ENCODE assay signal across 19 cellular contexts in genomic region chr3:126991366-126992200, GRCh38. TPM values are rescaled to one million over a fixed set of nuclear protein-coding genes. Genes with fewer than 3 reads are reported as not detected.
DNase-seq lines count a peak whose midpoint lies in the region; ATAC-seq and TF ChIP-seq lines count a peak whose summit lies in the region.
"Had no signal": no experiment of that assay in that cellular context is flagged by ENCODE, and none has a peak within 500 bp of the region (broad histone marks: within the 10 kb centered on the region; RNA-seq: fewer than 3 reads in every experiment).

No MANE protein-coding gene starts in this region.

- TF ChIP-seq POLR2A in vagina (IDR thresholded peaks at IDR 0.05) (no peak), ovary (IDR thresholded peaks at IDR 0.05) (no peak)

- H4K8ac ChIP-seq in neuronal stem cell (ENCODE audit: low read depth, low read length): peak overlapping the region; percentile 92

- no peak overlapping the region for H3K9ac ChIP-seq in endodermal cell (ENCODE audit: extremely low read depth, low read length, poor library complexity, severe bottlenecking)
- H3K9ac ChIP-seq in neuronal stem cell (ENCODE audit: low read depth, low read length, poor library complexity): peak overlapping the region; percentile 21
- H3K9ac ChIP-seq: BLaER1, GM23248 had no signal

- H3K27ac ChIP-seq in RWPE1 (peak overlapping the region; percentile 52), endodermal cell (ENCODE audit: low read depth, low read length) (no peak overlapping the region), neuronal stem cell (replicated peaks; ENCODE audit: low read length) (no peak overlapping the region), vagina (peak overlapping the region; percentile 51), ovary (no peak overlapping the region)
- H3K27ac ChIP-seq: BLaER1, GM23248, SJSA1 had no signal

- no peak overlapping the region for H4K91ac ChIP-seq in neuronal stem cell (ENCODE audit: low read depth, low read length, poor library complexity)

- H3K23ac ChIP-seq in neuronal stem cell (ENCODE audit: low read depth, low read length, poor library complexity): peak overlapping the region; percentile 43

- H3K14ac ChIP-seq in neuronal stem cell (ENCODE audit: low read length): peak overlapping the region; percentile 82

- H3K4me3 ChIP-seq in endodermal cell (ENCODE audit: low read length): no peak overlapping the region
- no peak overlapping the region for H3K4me3 ChIP-seq in neuronal stem cell (ENCODE audit: low read length in 2 of 2)
- H3K4me3 ChIP-seq in vagina: no peak overlapping the region
- H3K4me3 ChIP-seq in ovary: no peak overlapping the region
- H3K4me3 ChIP-seq: BLaER1, GM23248, K562, MG63, SJSA1 had no signal

- H2BK12ac ChIP-seq in neuronal stem cell (ENCODE audit: low read length): peak overlapping the region; percentile 84

- H3K36me3 Mint-ChIP-seq in endodermal cell (ENCODE audit: low read depth): peaks cover 20% of the 10 kb centered on the region

- POLR2A ChIA-PET in RWPE1 (lab: Yijun Ruan, JAX; ENCODE audit: low non-redundant PET): interaction anchor here (0.6 kb wide), 1 partner anchor 210 kb away, joined by 4 read pairs; no protein-coding TSS in a partner anchor

- 92 to 94% methylated on average over 10 to 24 of the region's 24 CpGs for WGBS in endodermal cell (ENCODE audit: insufficient coverage in 1 of 2, insufficient read length in 1 of 2), 2 experiments
- no CpG with 5 or more reads among the region's 24 CpGs for WGBS in neuronal stem cell (ENCODE audit: extremely low coverage in 2 of 2, insufficient read length in 2 of 2, insufficient replicate concordance in 1 of 2), 2 donors
- WGBS in ovary, 3 donors: 63 to 77% (median 66%) methylated on average over 19 to 24 of the region's 24 CpGs

- peak overlapping the region; percentile 35 for H3K27ac Mint-ChIP-seq in endodermal cell
- H3K27ac Mint-ChIP-seq: CD4-positive, alpha-beta T cell had no signal

- intact Hi-C loops in vagina (cut with DNase I): no loop called here
- intact Hi-C loops in ovary (cut with DNase I): loop anchor here in 1 of 4 donors (10.0 kb wide), 1 partner anchor 553 kb away; no protein-coding TSS in a partner anchor

- no peak overlapping the region for H2BK5ac ChIP-seq in neuronal stem cell (ENCODE audit: low read length)

- no peak overlapping the region for H2BK15ac ChIP-seq in neuronal stem cell (ENCODE audit: low read length)

- no peak overlapping the region for H3K4me3 Mint-ChIP-seq in endodermal cell
- H3K4me3 Mint-ChIP-seq: CD4-positive, alpha-beta T cell had no signal

- H2BK120ac ChIP-seq in neuronal stem cell (ENCODE audit: low read depth, low read length): no peak overlapping the region

- ATAC-seq in GM18858 (IDR thresholded peaks at IDR 0.05; ENCODE audit: unreplicated experiment): no peak
- no peak for ATAC-seq in HG03175 (IDR thresholded peaks at IDR 0.05; ENCODE audit: unreplicated experiment)
- ATAC-seq: K562, Panc1 had no signal

- CTCF ChIA-PET in RWPE1 (lab: Yijun Ruan, JAX): interaction anchor here (0.6 to 1.0 kb wide), 2 partner anchors 11 to 1141 kb away, joined by 3 to 5 read pairs; no protein-coding TSS in a partner anchor

- DNase-seq in RWPE1 (ENCODE audit: low spot score) (no peak), endodermal cell (no peak), neuronal stem cell (ENCODE audit: low spot score) (no peak), vagina (ENCODE audit: extremely low spot score in 2 of 2) (no peak), ovary (no peak)
- DNase-seq: CD4-positive, alpha-beta T cell; COR-L47; DMS79; GM23248; HCEC 1CT; MG63; NCI-H1417; NCI-H2081 treated with DMSO at 0.1 percent for 48 hours had no signal

- H3K27me3 ChIP-seq in endodermal cell (ENCODE audit: control insufficient read depth, insufficient read depth, low read length, poor library complexity, severe bottlenecking) (no peaks in the 10 kb centered on the region), neuronal stem cell (ENCODE audit: control insufficient read depth in 3 of 3, insufficient read depth in 3 of 3, low read depth in 1 of 3, low read length in 3 of 3) (no peaks in the 10 kb centered on the region), vagina (no peaks in the 10 kb centered on the region), ovary (no peaks in the 10 kb centered on the region)
- H3K27me3 ChIP-seq: BLaER1, MG63, SJSA1 had no signal

- no peak overlapping the region for H2AFZ ChIP-seq in neuronal stem cell (ENCODE audit: low read length)
- H2AFZ ChIP-seq: GM23248 had no signal

- TF ChIP-seq EP300 in ovary (IDR thresholded peaks at IDR 0.05): no peak

- H2AK5ac ChIP-seq in neuronal stem cell (ENCODE audit: low read depth, low read length): peak overlapping the region; percentile 28

- H3K4me1 Mint-ChIP-seq in endodermal cell: no peaks in the 10 kb centered on the region

- peaks cover 65% of the 10 kb centered on the region for H3K79me1 ChIP-seq in neuronal stem cell (ENCODE audit: low read depth, low read length)

- H3K4me1 ChIP-seq in endodermal cell (ENCODE audit: control insufficient read depth, insufficient read depth, low read length) (no peaks in the 10 kb centered on the region), neuronal stem cell (ENCODE audit: control insufficient read depth in 2 of 2, insufficient read depth in 1 of 2, low read depth in 1 of 2, low read length in 2 of 2) (peaks cover 0 to 6% of the 10 kb centered on the region in 2 donors), vagina (peaks cover 72% of the 10 kb centered on the region), ovary (ENCODE audit: insufficient read depth) (peaks cover 5% of the 10 kb centered on the region)
- H3K4me1 ChIP-seq: SJSA1 had no signal

- H3K36me3 ChIP-seq in endodermal cell (ENCODE audit: control insufficient read depth, insufficient read depth, low read length): peaks cover 56% of the 10 kb centered on the region
- H3K36me3 ChIP-seq in neuronal stem cell (replicated peaks in 1 of 2; ENCODE audit: control insufficient read depth in 2 of 2, insufficient read depth in 2 of 2, low read length in 2 of 2): peaks cover 50 to 85% of the 10 kb centered on the region in 2 donors
- peaks cover 0 to 10% of the 10 kb centered on the region in 2 donors for H3K36me3 ChIP-seq in vagina
- no peaks in the 10 kb centered on the region for H3K36me3 ChIP-seq in ovary

- H3K27me3 Mint-ChIP-seq in endodermal cell (ENCODE audit: insufficient read depth): no peaks in the 10 kb centered on the region
- H3K27me3 Mint-ChIP-seq: CD4-positive, alpha-beta T cell had no signal

- peak overlapping the region; percentile 71 for H3K18ac ChIP-seq in neuronal stem cell (ENCODE audit: low read length)

- TF ChIP-seq CTCF in RWPE1 (conservative IDR thresholded peaks at IDR 0.05; ENCODE audit: low read depth) (no peak), endodermal cell (conservative IDR thresholded peaks at IDR 0.05) (no peak), vagina (IDR thresholded peaks at IDR 0.05) (no peak), ovary (IDR thresholded peaks at IDR 0.05) (no peak)

- H3K9me3 ChIP-seq in endodermal cell (ENCODE audit: control insufficient read depth, low read length) (no peaks in the 10 kb centered on the region), neuronal stem cell (replicated peaks in 1 of 2; ENCODE audit: control insufficient read depth in 2 of 2, insufficient read depth in 1 of 2, low read depth in 1 of 2, low read length in 2 of 2) (no peaks in the 10 kb centered on the region), vagina (no peaks in the 10 kb centered on the region), ovary (no peaks in the 10 kb centered on the region)
- H3K9me3 ChIP-seq: BLaER1, MG63, SJSA1 had no signal

- H3K9me3 Mint-ChIP-seq in endodermal cell: no peaks in the 10 kb centered on the region
- H3K9me3 Mint-ChIP-seq: CD4-positive, alpha-beta T cell had no signal

- no peak overlapping the region for H3K4ac ChIP-seq in neuronal stem cell (ENCODE audit: low read length)

- peak overlapping the region; percentile 11 for H3K4me2 ChIP-seq in neuronal stem cell (ENCODE audit: insufficient read depth, low read length, poor library complexity, severe bottlenecking)

RNA-seq across cellular contexts. Expression of gene PLXNA1, which starts 8.7 kb away (rescaled TPM):
- 10 to 100 TPM; 66.3 to 79.4 TPM for total RNA-seq in endodermal cell
- polyA plus RNA-seq in endodermal cell (2013, experiment 1 of 2): 64.5 TPM
- polyA plus RNA-seq in endodermal cell (2013, experiment 2 of 2): 61.1 TPM
- 31.7 TPM for polyA plus RNA-seq in neuronal stem cell (2013, experiment 1 of 2)
- polyA plus RNA-seq in neuronal stem cell (2013, experiment 2 of 2): 32.1 TPM
- total RNA-seq in vagina: 31.4 TPM
- total RNA-seq in ovary: 10 to 100 TPM; 13.8 to 47.2 (median 27.6) TPM
- polyA plus RNA-seq in ovary: 10 to 100 TPM in 1 of 2 donors, 1 to 10 TPM in 1; 9.2 to 10.6 TPM

Comparison
In these comparisons a context has a peak if more than half of its experiments do, and no peak if none do; other contexts are left out.
1. H3K27ac ChIP-seq: peak in RWPE1 (single experiment) and vagina (single experiment); none in endodermal cell (single experiment), neuronal stem cell (single experiment) and ovary (0 of 2).